Comparison of ENCODE assay signal across 1 cellular context in genomic region chr19:17841810-17842662, GRCh38.
TF ChIP-seq lines count a peak whose summit lies in the region.

No MANE protein-coding gene starts in this region.

TF ChIP-seq in K562, 482 proteins besides CTCF, POLR2A, EP300 and RAD21 (continued from another document and continues in another):
- TF ChIP-seq ZNF436 (CRISPR knock-in tag; IDR thresholded peaks at IDR 0.05) (no peak), RB1 (IDR thresholded peaks at IDR 0.05; ENCODE audit: low read depth) (peak; percentile 62), CREB1 (IDR thresholded peaks at IDR 0.05) (no peak), CREB1 (CRISPR knock-in tag; IDR thresholded peaks at IDR 0.05) (peak; percentile 66), ZNF699 (CRISPR knock-in tag; IDR thresholded peaks at IDR 0.05; ENCODE audit: insufficient replicate concordance) (no peak), THRAP3 (IDR thresholded peaks at IDR 0.05; ENCODE audit: borderline replicate concordance) (no peak), POLR2G (IDR thresholded peaks at IDR 0.05; ENCODE audit: low read depth, low read length) (peak; percentile 89), GATA2 (CRISPR knock-in tag; IDR thresholded peaks at IDR 0.05) (no peak), KDM2B (CRISPR knock-in tag; IDR thresholded peaks at IDR 0.05) (peak; percentile 65), PHTF2 (CRISPR knock-in tag; IDR thresholded peaks at IDR 0.05) (no peak), DMBX1 (CRISPR knock-in tag; IDR thresholded peaks at IDR 0.05; ENCODE audit: borderline replicate concordance) (no peak), CBX3 (IDR thresholded peaks at IDR 0.05; ENCODE audit: borderline replicate concordance in 1 of 2, low read length in 2 of 2) (peak in 1 of 2 experiments; percentile 70; a peak in 1 of 3 replicates), ZNF707 (CRISPR knock-in tag; conservative IDR thresholded peaks at IDR 0.05) (no peak), UBTF (IDR thresholded peaks at IDR 0.05; ENCODE audit: borderline replicate concordance in 1 of 2, low read depth in 2 of 2, low read length in 2 of 2) (0 out of 4 replicates have a peak, but pooled peaks of 1 of the 2 experiments have one; percentile 29), COPS2 (conservative IDR thresholded peaks at IDR 0.05) (no peak), ZC3H11A (IDR thresholded peaks at IDR 0.05; ENCODE audit: low read depth, low read length) (no peak), ETS2 (tag; IDR thresholded peaks at IDR 0.05; ENCODE audit: borderline replicate concordance, poor library complexity, severe bottlenecking) (no peak), PURB (CRISPR knock-in tag; IDR thresholded peaks at IDR 0.05; ENCODE audit: low read depth) (no peak), ZFP1 (CRISPR knock-in tag; IDR thresholded peaks at IDR 0.05) (no peak), NFIC (IDR thresholded peaks at IDR 0.05) (peak; percentile 84), TEAD4 (IDR thresholded peaks at IDR 0.05; ENCODE audit: low read length) (no peak), TEAD4 (CRISPR knock-in tag; IDR thresholded peaks at IDR 0.05; ENCODE audit: borderline replicate concordance) (peak; percentile 92; the same call in 1 of the 2 replicates), E4F1 (CRISPR knock-in tag; IDR thresholded peaks at IDR 0.05; ENCODE audit: borderline replicate concordance) (no peak), USF1 (CRISPR knock-in tag; IDR thresholded peaks at IDR 0.05) (peak; percentile 56), ARNT (IDR thresholded peaks at IDR 0.05) (no peak), RBM22 (IDR thresholded peaks at IDR 0.05; ENCODE audit: low read depth, low read length, poor library complexity, severe bottlenecking) (no peak), CHD4 (IDR thresholded peaks at IDR 0.05; ENCODE audit: insufficient read depth, insufficient replicate concordance, low read depth, low read length, poor library complexity, severe bottlenecking) (no peak), HDGF (IDR thresholded peaks at IDR 0.05) (no peak), NCOA2 (IDR thresholded peaks at IDR 0.05; ENCODE audit: partially characterized antibody in 2 of 2) (no peak), ZFX (CRISPR knock-in tag; IDR thresholded peaks at IDR 0.05) (peak; percentile 69), CHD1 (IDR thresholded peaks at IDR 0.05; ENCODE audit: low read length) (no peak), ETV1 (tag; conservative IDR thresholded peaks at IDR 0.05; ENCODE audit: low read depth) (no peak), NUFIP1 (IDR thresholded peaks at IDR 0.05; ENCODE audit: partially characterized antibody) (no peak), RFX1 (IDR thresholded peaks at IDR 0.05) (no peak), HES1 (IDR thresholded peaks at IDR 0.05; ENCODE audit: low read depth) (no peak), KDM4B (IDR thresholded peaks at IDR 0.05; ENCODE audit: borderline replicate concordance in 2 of 2, low read depth in 1 of 2) (no peak), CREB3L1 (IDR thresholded peaks at IDR 0.05; ENCODE audit: borderline replicate concordance, low read depth) (peak; percentile 68; the same call in 1 of the 2 replicates), HDAC1 (IDR thresholded peaks at IDR 0.05) (peak in 1 of 2 experiments; percentile 85; a peak in 2 of 4 replicates), ZNF274 (IDR thresholded peaks at IDR 0.05; ENCODE audit: borderline replicate concordance, low read depth, low read length) (no peak), RBFOX2 (IDR thresholded peaks at IDR 0.05; ENCODE audit: low read depth, low read length) (peak; percentile 82), ZNF507 (tag; conservative IDR thresholded peaks at IDR 0.05) (no peak), ZNF785 (CRISPR knock-in tag; IDR thresholded peaks at IDR 0.05) (no peak), HMBOX1 (IDR thresholded peaks at IDR 0.05) (no peak)
- TF ChIP-seq, protein P1, sequence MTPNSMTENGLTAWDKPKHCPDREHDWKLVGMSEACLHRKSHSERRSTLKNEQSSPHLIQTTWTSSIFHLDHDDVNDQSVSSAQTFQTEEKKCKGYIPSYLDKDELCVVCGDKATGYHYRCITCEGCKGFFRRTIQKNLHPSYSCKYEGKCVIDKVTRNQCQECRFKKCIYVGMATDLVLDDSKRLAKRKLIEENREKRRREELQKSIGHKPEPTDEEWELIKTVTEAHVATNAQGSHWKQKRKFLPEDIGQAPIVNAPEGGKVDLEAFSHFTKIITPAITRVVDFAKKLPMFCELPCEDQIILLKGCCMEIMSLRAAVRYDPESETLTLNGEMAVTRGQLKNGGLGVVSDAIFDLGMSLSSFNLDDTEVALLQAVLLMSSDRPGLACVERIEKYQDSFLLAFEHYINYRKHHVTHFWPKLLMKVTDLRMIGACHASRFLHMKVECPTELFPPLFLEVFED (CRISPR knock-in tag; conservative IDR thresholded peaks at IDR 0.05): peak; percentile 82
- TF ChIP-seq, protein P2, sequence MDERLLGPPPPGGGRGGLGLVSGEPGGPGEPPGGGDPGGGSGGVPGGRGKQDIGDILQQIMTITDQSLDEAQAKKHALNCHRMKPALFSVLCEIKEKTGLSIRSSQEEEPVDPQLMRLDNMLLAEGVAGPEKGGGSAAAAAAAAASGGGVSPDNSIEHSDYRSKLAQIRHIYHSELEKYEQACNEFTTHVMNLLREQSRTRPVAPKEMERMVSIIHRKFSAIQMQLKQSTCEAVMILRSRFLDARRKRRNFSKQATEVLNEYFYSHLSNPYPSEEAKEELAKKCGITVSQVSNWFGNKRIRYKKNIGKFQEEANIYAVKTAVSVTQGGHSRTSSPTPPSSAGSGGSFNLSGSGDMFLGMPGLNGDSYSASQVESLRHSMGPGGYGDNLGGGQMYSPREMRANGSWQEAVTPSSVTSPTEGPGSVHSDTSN (CRISPR knock-in tag; IDR thresholded peaks at IDR 0.05; ENCODE audit: low read depth): no peak
- TF ChIP-seq, protein P2 (tag; conservative IDR thresholded peaks at IDR 0.05; ENCODE audit: low read depth): peak; percentile 57
- TF ChIP-seq, protein P3, sequence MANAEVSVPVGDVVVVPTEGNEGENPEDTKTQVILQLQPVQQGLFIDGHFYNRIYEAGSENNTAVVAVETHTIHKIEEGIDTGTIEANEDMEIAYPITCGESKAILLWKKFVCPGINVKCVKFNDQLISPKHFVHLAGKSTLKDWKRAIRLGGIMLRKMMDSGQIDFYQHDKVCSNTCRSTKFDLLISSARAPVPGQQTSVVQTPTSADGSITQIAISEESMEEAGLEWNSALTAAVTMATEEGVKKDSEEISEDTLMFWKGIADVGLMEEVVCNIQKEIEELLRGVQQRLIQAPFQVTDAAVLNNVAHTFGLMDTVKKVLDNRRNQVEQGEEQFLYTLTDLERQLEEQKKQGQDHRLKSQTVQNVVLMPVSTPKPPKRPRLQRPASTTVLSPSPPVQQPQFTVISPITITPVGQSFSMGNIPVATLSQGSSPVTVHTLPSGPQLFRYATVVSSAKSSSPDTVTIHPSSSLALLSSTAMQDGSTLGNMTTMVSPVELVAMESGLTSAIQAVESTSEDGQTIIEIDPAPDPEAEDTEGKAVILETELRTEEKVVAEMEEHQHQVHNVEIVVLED (CRISPR knock-in tag; IDR thresholded peaks at IDR 0.05): no peak
- TF ChIP-seq, protein P4, sequence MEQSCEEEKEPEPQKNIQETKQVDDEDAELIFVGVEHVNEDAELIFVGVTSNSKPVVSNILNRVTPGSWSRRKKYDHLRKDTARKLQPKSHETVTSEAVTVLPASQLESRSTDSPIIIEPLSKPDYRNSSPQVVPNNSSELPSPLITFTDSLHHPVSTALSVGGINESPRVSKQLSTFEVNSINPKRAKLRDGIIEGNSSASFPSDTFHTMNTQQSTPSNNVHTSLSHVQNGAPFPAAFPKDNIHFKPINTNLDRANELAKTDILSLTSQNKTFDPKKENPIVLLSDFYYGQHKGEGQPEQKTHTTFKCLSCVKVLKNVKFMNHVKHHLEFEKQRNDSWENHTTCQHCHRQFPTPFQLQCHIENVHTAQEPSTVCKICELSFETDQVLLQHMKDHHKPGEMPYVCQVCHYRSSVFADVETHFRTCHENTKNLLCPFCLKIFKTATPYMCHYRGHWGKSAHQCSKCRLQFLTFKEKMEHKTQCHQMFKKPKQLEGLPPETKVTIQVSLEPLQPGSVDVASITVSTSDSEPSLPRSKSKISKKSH (CRISPR knock-in tag; IDR thresholded peaks at IDR 0.05): no peak
- TF ChIP-seq, protein P5, sequence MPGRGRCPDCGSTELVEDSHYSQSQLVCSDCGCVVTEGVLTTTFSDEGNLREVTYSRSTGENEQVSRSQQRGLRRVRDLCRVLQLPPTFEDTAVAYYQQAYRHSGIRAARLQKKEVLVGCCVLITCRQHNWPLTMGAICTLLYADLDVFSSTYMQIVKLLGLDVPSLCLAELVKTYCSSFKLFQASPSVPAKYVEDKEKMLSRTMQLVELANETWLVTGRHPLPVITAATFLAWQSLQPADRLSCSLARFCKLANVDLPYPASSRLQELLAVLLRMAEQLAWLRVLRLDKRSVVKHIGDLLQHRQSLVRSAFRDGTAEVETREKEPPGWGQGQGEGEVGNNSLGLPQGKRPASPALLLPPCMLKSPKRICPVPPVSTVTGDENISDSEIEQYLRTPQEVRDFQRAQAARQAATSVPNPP (IDR thresholded peaks at IDR 0.05; ENCODE audit: borderline replicate concordance, insufficient read depth, insufficient read length): no peak
